24 cellular contexts compared by ENCODE assay signal in genomic region chr5:144510845-144511580, GRCh38.
"Had no signal": no experiment of that assay in that cellular context is flagged by ENCODE, and none has a peak within 500 bp of the region (broad histone marks: within the 10 kb centered on the region; RNA-seq: fewer than 3 reads in every experiment).

No MANE protein-coding gene starts in this region.

- H3K4me1 ChIP-seq: gastroesophageal sphincter, heart left ventricle, left lung, right atrium auricular region, upper lobe of left lung had no signal

- H3K27me3 Mint-ChIP-seq: activated naive CD8-positive, alpha-beta T cell treated with anti-CD3 and anti-CD28 coated beads for 36 hours; activated T-helper 17 cell treated with anti-CD3 and anti-CD28 coated beads, Interleukin-2, amount 50 U/mL, for 72 hours; central memory CD8-positive, alpha-beta T cell had no signal

- H3K27me3 ChIP-seq: gastroesophageal sphincter, heart left ventricle, left lung, right atrium auricular region, upper lobe of left lung had no signal

- DNase-seq: activated CD4-positive, alpha-beta T cell treated with anti-CD3 and anti-CD28 coated beads for 1 hour; activated CD4-positive, alpha-beta T cell treated with anti-CD3 and anti-CD28 coated beads, Interleukin-2, amount 50 U/mL, for 4 hours; activated naive CD4-positive, alpha-beta T cell; activated naive CD8-positive, alpha-beta T cell treated with anti-CD3 and anti-CD28 coated beads for 36 hours; heart left ventricle; kidney; left lung; mammary epithelial cell; midbrain; stimulated activated CD4-positive, alpha-beta T cell treated with anti-CD3 and anti-CD28 coated beads, Interleukin-4, amount 100 ng/mL, for 24 hours; SW 1271; T-helper 2 cell; upper lobe of left lung had no signal

- H3K9me3 ChIP-seq: right atrium auricular region, thoracic aorta, upper lobe of left lung had no signal

- H3K4me3 ChIP-seq: coronary artery, gastroesophageal sphincter, heart left ventricle, left lung, right atrium auricular region, smooth muscle cell, thoracic aorta, upper lobe of left lung had no signal

- H3K4me3 Mint-ChIP-seq: activated naive CD8-positive, alpha-beta T cell treated with anti-CD3 and anti-CD28 coated beads for 36 hours; activated T-helper 17 cell treated with anti-CD3 and anti-CD28 coated beads, Interleukin-2, amount 50 U/mL, for 72 hours; brain; central memory CD8-positive, alpha-beta T cell; stimulated activated effector memory CD8-positive, alpha-beta T cell treated with anti-CD3 and anti-CD28 coated beads, Interleukin-12 subunit alpha, Interleukin-12 subunit beta, amount 100 ng/mL, for 72 hours had no signal

- H3K27ac ChIP-seq: coronary artery, gastroesophageal sphincter, heart left ventricle, left lung, right atrium auricular region, thoracic aorta, VCaP had no signal

- H3K27ac Mint-ChIP-seq: activated naive CD8-positive, alpha-beta T cell treated with anti-CD3 and anti-CD28 coated beads for 36 hours; activated T-helper 17 cell treated with anti-CD3 and anti-CD28 coated beads, Interleukin-2, amount 50 U/mL, for 72 hours; brain; stimulated activated effector memory CD8-positive, alpha-beta T cell treated with anti-CD3 and anti-CD28 coated beads, Interleukin-12 subunit alpha, Interleukin-12 subunit beta, amount 100 ng/mL, for 72 hours had no signal

- H3K36me3 Mint-ChIP-seq: brain; stimulated activated effector memory CD8-positive, alpha-beta T cell treated with anti-CD3 and anti-CD28 coated beads, Interleukin-12 subunit alpha, Interleukin-12 subunit beta, amount 100 ng/mL, for 72 hours had no signal

- ATAC-seq: activated T-helper 17 cell treated with anti-CD3 and anti-CD28 coated beads, Interleukin-2, amount 50 U/mL, for 72 hours; esophagus mucosa; gastroesophageal sphincter; heart left ventricle; left lung; stimulated activated effector memory CD8-positive, alpha-beta T cell treated with anti-CD3 and anti-CD28 coated beads, Interleukin-12 subunit alpha, Interleukin-12 subunit beta, amount 100 ng/mL, for 72 hours had no signal

- H3K4me1 Mint-ChIP-seq: activated naive CD8-positive, alpha-beta T cell treated with anti-CD3 and anti-CD28 coated beads for 36 hours; activated T-helper 17 cell treated with anti-CD3 and anti-CD28 coated beads, Interleukin-2, amount 50 U/mL, for 72 hours; central memory CD8-positive, alpha-beta T cell; stimulated activated effector memory CD8-positive, alpha-beta T cell treated with anti-CD3 and anti-CD28 coated beads, Interleukin-12 subunit alpha, Interleukin-12 subunit beta, amount 100 ng/mL, for 72 hours had no signal

- H3K36me3 ChIP-seq: gastroesophageal sphincter, heart left ventricle, left lung, right atrium auricular region, thoracic aorta, upper lobe of left lung had no signal

- H3K4me2 ChIP-seq: smooth muscle cell had no signal
